Comparison of ENCODE assay signal across 13 cellular contexts in genomic region chr5:617896-618295, GRCh38. TPM values are rescaled to one million over a fixed set of nuclear protein-coding genes. Genes with fewer than 3 reads are reported as not detected.
A peak's percentile ranks its signal among the peaks of the same experiment; 100 is the strongest.
DNase-seq lines count a peak whose midpoint lies in the region; ATAC-seq and TF ChIP-seq lines count a peak whose summit lies in the region.
"Had no signal": no experiment of that assay in that cellular context is flagged by ENCODE, and none has a peak within 500 bp of the region (broad histone marks: within the 10 kb centered on the region; RNA-seq: fewer than 3 reads in every experiment).

No MANE protein-coding gene starts in this region.

- H3K4me2 ChIP-seq in trophoblast cell (ENCODE audit: low read length): no peak overlapping the region
- H3K4me2 ChIP-seq: BLaER1 treated with 17β-estradiol and CSF1 and Interleukin-3, amounts not matched to agents 10 nM and 100 nM had no signal

- H2BK12ac ChIP-seq in trophoblast cell (ENCODE audit: low read length): no peak overlapping the region

- H4K8ac ChIP-seq in trophoblast cell (ENCODE audit: low read depth, low read length): no peak overlapping the region

- H3K23ac ChIP-seq in trophoblast cell (ENCODE audit: low read length): peak overlapping the region; percentile 9

- H3K4ac ChIP-seq in trophoblast cell (ENCODE audit: low read depth, low read length): no peak overlapping the region

- peak; percentile 27 for DNase-seq in cardiac septum (ENCODE audit: low spot score)
- no peak for DNase-seq in right cardiac atrium
- DNase-seq in coronary artery (ENCODE audit: low spot score): peak; percentile 12
- no peak for DNase-seq in trophoblast cell
- no peak for DNase-seq in testis
- DNase-seq in midbrain (lab: John Stamatoyannopoulos, UW): no peak
- no peak for DNase-seq in NCI-H187 (lab: John Stamatoyannopoulos, UW)
- DNase-seq: ACHN; CD4-positive, CD25-positive, alpha-beta regulatory T cell; DMS 273 treated with DMSO at 0.1 percent for 48 hours; GM23248; H7 had no signal

- no peak overlapping the region for H4K91ac ChIP-seq in trophoblast cell (ENCODE audit: low read depth, low read length)

- no peak overlapping the region for H2BK120ac ChIP-seq in trophoblast cell (ENCODE audit: insufficient read depth, low read length, poor library complexity)

- H2BK5ac ChIP-seq in trophoblast cell (ENCODE audit: low read depth, low read length, poor library complexity): no peak overlapping the region

- H3K4me3 ChIP-seq in right cardiac atrium (ENCODE audit: low read length) (no peak overlapping the region), coronary artery (no peak overlapping the region), trophoblast cell (ENCODE audit: low read depth, low read length) (no peak overlapping the region), testis (no peak overlapping the region)
- H3K4me3 ChIP-seq: BLaER1 treated with 17β-estradiol and CSF1 and Interleukin-3, amounts not matched to agents 10 nM and 100 nM; GM23248 had no signal

- H3K14ac ChIP-seq in trophoblast cell (ENCODE audit: low read length): no peak overlapping the region

- H3K36me3 ChIP-seq in trophoblast cell (ENCODE audit: control insufficient read depth in 1 of 2, insufficient read depth in 2 of 2, low read length in 2 of 2): peaks cover 36 to 41% of the 10 kb centered on the region in 2 experiments
- H3K36me3 ChIP-seq in testis (ENCODE audit: low read depth, missing control alignments): no peaks in the 10 kb centered on the region

- intact Hi-C loops in cardiac septum (cut with DNase I) (no loop called here), right cardiac atrium (cut with DNase I) (no loop called here), testis (cut with DNase I; ENCODE audit: low total_unique reads) (no loop called here)

- no peaks in the 10 kb centered on the region for H3K79me2 ChIP-seq in trophoblast cell (ENCODE audit: control insufficient read depth, insufficient read depth, low read length, poor library complexity)

- H3K27me3 ChIP-seq in right cardiac atrium (ENCODE audit: control insufficient read depth, insufficient read depth) (no peaks in the 10 kb centered on the region), trophoblast cell (ENCODE audit: insufficient read depth, low read length) (no peaks in the 10 kb centered on the region), testis (no peaks in the 10 kb centered on the region)
- H3K27me3 ChIP-seq: BLaER1 treated with 17β-estradiol and CSF1 and Interleukin-3, amounts not matched to agents 10 nM and 100 nM had no signal

- no peak for TF ChIP-seq POLR2A in testis (IDR thresholded peaks at IDR 0.05)

- H2AK5ac ChIP-seq in trophoblast cell (ENCODE audit: low read length): no peak overlapping the region

- no peak overlapping the region for H2AFZ ChIP-seq in trophoblast cell (ENCODE audit: insufficient read depth, low read length, poor library complexity)
- H2AFZ ChIP-seq: GM23248 had no signal

- no peaks in the 10 kb centered on the region for H3K79me1 ChIP-seq in trophoblast cell (ENCODE audit: low read length)

- WGBS in right cardiac atrium: 95% methylated on average over 12 of the region's 12 CpGs
- WGBS in trophoblast cell (ENCODE audit: extremely low coverage, insufficient coverage, insufficient read length): no CpG with 5 or more reads among the region's 12 CpGs
- WGBS in testis, 2 donors: 95 to 96% methylated on average over 12 of the region's 12 CpGs

- no peak overlapping the region for H4K12ac ChIP-seq in trophoblast cell (ENCODE audit: low read depth, low read length)

- peak overlapping the region; percentile 14 for H3K9ac ChIP-seq in trophoblast cell (ENCODE audit: low read length)
- H3K9ac ChIP-seq: GM23248 had no signal

- no peaks in the 10 kb centered on the region for H3K9me3 ChIP-seq in right cardiac atrium (ENCODE audit: control insufficient read depth, low read length)
- peaks cover 4% of the 10 kb centered on the region for H3K9me3 ChIP-seq in trophoblast cell (ENCODE audit: insufficient read depth, low read depth, low read length)
- H3K9me3 ChIP-seq in testis: no peaks in the 10 kb centered on the region

- no peaks in the 10 kb centered on the region for H3K4me1 ChIP-seq in right cardiac atrium (ENCODE audit: control insufficient read depth, insufficient read depth, low read length)
- no peaks in the 10 kb centered on the region for H3K4me1 ChIP-seq in trophoblast cell (ENCODE audit: control insufficient read depth in 1 of 2, insufficient read depth in 2 of 2, low read length in 2 of 2)
- peaks cover 5% of the 10 kb centered on the region for H3K4me1 ChIP-seq in testis

- ATAC-seq in right cardiac atrium: no peak

- TF ChIP-seq CTCF in coronary artery (IDR thresholded peaks at IDR 0.05) (no peak), testis (IDR thresholded peaks at IDR 0.05) (no peak)

- H3K18ac ChIP-seq in trophoblast cell (ENCODE audit: low read length): no peak overlapping the region

- H3K27ac ChIP-seq in right cardiac atrium (ENCODE audit: low read length) (no peak overlapping the region), coronary artery (no peak overlapping the region), trophoblast cell (ENCODE audit: low read depth, low read length) (no peak overlapping the region), testis (no peak overlapping the region)
- H3K27ac ChIP-seq: BLaER1 treated with 17β-estradiol and CSF1 and Interleukin-3, amounts not matched to agents 10 nM and 100 nM; GM23248 had no signal

RNA-seq across cellular contexts. Expression of gene CEP72, which starts 5.8 kb away (rescaled TPM):
- 0.86 TPM for total RNA-seq in cardiac septum
- 1 to 10 TPM; 1.2 to 3.4 (median 2.2) TPM for total RNA-seq in right cardiac atrium
- polyA plus RNA-seq in right cardiac atrium: 1.1 TPM
- polyA plus RNA-seq in trophoblast cell (2013): 6.8 and 7.2 TPM in 2 replicates
- 10 to 100 TPM; 19.8 to 31.2 TPM for total RNA-seq in testis
- polyA plus RNA-seq in testis (ENCODE audit: insufficient read depth, low read depth, low replicate concordance): 18.5 TPM

Comparison
In these comparisons a context has a peak if more than half of its experiments do, and no peak if none do; other contexts are left out.
1. DNase-seq: peak in cardiac septum (single experiment) and coronary artery (single experiment); none in right cardiac atrium (0 of 3), trophoblast cell (0 of 2), testis (single experiment), midbrain (single experiment) and NCI-H187 (0 of 2).
2. RNA of gene CEP72, which starts 5.8 kb away (total RNA-seq): 19.8 to 31.2 TPM in testis; 1.2 to 3.4 TPM in right cardiac atrium and 0.86 TPM in cardiac septum (single experiment); every median in the first group is over 4 times any median in the second.